1 cellular context compared by ENCODE assay signal in the genomic region with DNA sequence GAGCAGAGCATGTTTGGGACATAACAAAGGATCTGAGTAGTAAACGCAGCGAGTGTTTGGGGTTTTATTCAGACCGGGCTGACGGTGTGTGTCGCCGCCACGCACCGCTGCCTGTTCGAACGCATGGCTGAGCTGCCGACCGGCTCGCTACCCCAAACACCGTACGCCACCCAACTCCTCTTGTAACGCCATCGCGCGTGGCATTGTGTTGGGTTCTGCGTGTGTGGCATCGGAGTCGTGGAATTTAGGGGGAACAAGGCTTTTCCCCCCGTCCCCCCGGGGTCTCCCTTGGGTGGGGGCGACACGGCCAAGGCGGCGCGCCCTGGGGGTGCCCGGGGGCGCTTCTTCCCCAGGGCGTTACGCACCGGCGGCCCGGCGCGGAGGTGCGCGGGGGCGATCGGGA.
TF ChIP-seq lines count a peak whose summit lies in the region.

No MANE protein-coding gene starts in this region.

TF ChIP-seq in SK-N-SH, 30 proteins besides CTCF, POLR2A, EP300 and RAD21 (continued from another document):
- TF ChIP-seq SMC3 (IDR thresholded peaks at IDR 0.05; ENCODE audit: low read depth, low read length) (no peak), FOXM1 (IDR thresholded peaks at IDR 0.05; ENCODE audit: low read depth) (no peak), CHD2 (IDR thresholded peaks at IDR 0.05; ENCODE audit: low read length, partially characterized antibody) (no peak), TAF1 (IDR thresholded peaks at IDR 0.05; ENCODE audit: borderline replicate concordance, low read depth, low read length) (no peak), TCF12 (IDR thresholded peaks at IDR 0.05) (no peak)
